33 cellular contexts compared by ENCODE assay signal in genomic region chr12:99201906-99202645, GRCh38.
"Had no signal": no experiment of that assay in that cellular context is flagged by ENCODE, and none has a peak within 500 bp of the region (broad histone marks: within the 10 kb centered on the region; RNA-seq: fewer than 3 reads in every experiment).

No MANE protein-coding gene starts in this region.

- H3K4me3 Mint-ChIP-seq: activated CD4-positive, alpha-beta memory T cell treated with anti-CD3 and anti-CD28 coated beads, Interleukin-2, amount 10 ng/mL, durations not matched to agents 7 days and 5 days; activated CD4-positive, alpha-beta T cell treated with anti-CD3 and anti-CD28 coated beads for 36 hours; activated CD4-positive, alpha-beta T cell treated with anti-CD3 and anti-CD28 coated beads, Interleukin-2, amount 10 ng/mL, durations not matched to agents 7 days and 5 days; activated CD8-positive, alpha-beta memory T cell treated with anti-CD3 and anti-CD28 coated beads, Interleukin-2, amount 10 ng/mL, durations not matched to agents 7 days and 5 days; activated CD8-positive, alpha-beta T cell treated with anti-CD3 and anti-CD28 coated beads, Interleukin-2, amount 10 ng/mL, durations not matched to agents 7 days and 5 days; activated naive CD8-positive, alpha-beta T cell treated with anti-CD3 and anti-CD28 coated beads for 36 hours; activated T-cell treated with anti-CD3 and anti-CD28 coated beads, Interleukin-2, amount 50 U/mL, for 24 hours; T-helper 1 cell treated with Interleukin-12 subunit alpha and Interleukin-12 subunit beta and Interleukin-4 antibody, amounts not matched to agents 30 μg/mL and 1 μg/mL, for 36 hours; T-helper 2 cell treated with Interferon-gamma antibody and Interleukin-4, amounts not matched to agents 5 μg/mL and 100 μg/mL, for 36 hours; WTC11 had no signal

- DNase-seq: activated CD4-positive, alpha-beta memory T cell treated with anti-CD3 and anti-CD28 coated beads, Interleukin-2, amount 10 ng/mL, durations not matched to agents 7 days and 5 days; activated CD4-positive, alpha-beta T cell treated with anti-CD3 and anti-CD28 coated beads for 1 hour; activated CD4-positive, alpha-beta T cell treated with anti-CD3 and anti-CD28 coated beads for 36 hours; activated CD4-positive, alpha-beta T cell treated with anti-CD3 and anti-CD28 coated beads for 48 hours; activated CD4-positive, alpha-beta T cell treated with anti-CD3 and anti-CD28 coated beads, Interleukin-2, amount 10 ng/mL, durations not matched to agents 7 days and 5 days; activated CD4-positive, alpha-beta T cell treated with anti-CD3 and anti-CD28 coated beads, Interleukin-2, amount 50 U/mL, for 48 hours; activated CD4-positive, CD25-positive, alpha-beta regulatory T cell; activated CD8-positive, alpha-beta memory T cell treated with anti-CD3 and anti-CD28 coated beads for 24 hours; activated CD8-positive, alpha-beta memory T cell treated with anti-CD3 and anti-CD28 coated beads, Interleukin-2, amount 10 ng/mL, durations not matched to agents 7 days and 5 days; activated CD8-positive, alpha-beta memory T cell treated with anti-CD3 and anti-CD28 coated beads, Interleukin-2, amount 50 U/mL, for 48 hours; activated CD8-positive, alpha-beta T cell treated with anti-CD3 and anti-CD28 coated beads, Interleukin-2, amount 10 ng/mL, durations not matched to agents 7 days and 5 days; activated effector memory CD4-positive, alpha-beta T cell treated with Interleukin-2 at 50 U/mL for 16 hours; activated gamma-delta T cell; activated naive CD4-positive, alpha-beta T cell treated with anti-CD3 and anti-CD28 coated beads, Interleukin-2, amount 50 U/mL, for 16 hours; activated naive CD4-positive, alpha-beta T cell treated with Interleukin-2 at 50 U/mL for 16 hours; activated naive CD8-positive, alpha-beta T cell treated with anti-CD3 and anti-CD28 coated beads for 36 hours; activated T-cell treated with anti-CD3 and anti-CD28 coated beads, Interleukin-2, amount 50 U/mL, for 24 hours; activated T-cell treated with anti-CD3 and anti-CD28 coated beads, Interleukin-2, amount 50 U/mL, for 48 hours; adrenal gland; amniotic stem cell; aorta; body of pancreas; brain microvascular endothelial cell; central memory CD4-positive, alpha-beta T cell; T-helper 2 cell; T-helper 9 cell; WERI-Rb-1 had no signal

- ATAC-seq: activated CD4-positive, alpha-beta T cell treated with anti-CD3 and anti-CD28 coated beads for 36 hours; activated CD4-positive, CD25-positive, alpha-beta regulatory T cell treated with anti-CD3 and anti-CD28 coated beads, Interleukin-2, amount 50 U/mL, for 24 hours; activated CD8-positive, alpha-beta memory T cell treated with anti-CD3 and anti-CD28 coated beads, Interleukin-2, amount 10 ng/mL, durations not matched to agents 7 days and 5 days; activated CD8-positive, alpha-beta T cell treated with anti-CD3 and anti-CD28 coated beads, Interleukin-2, amount 10 ng/mL, durations not matched to agents 7 days and 5 days; activated naive CD4-positive, alpha-beta T cell treated with anti-CD3 and anti-CD28 coated beads, Interleukin-2, amount 50 U/mL, for 72 hours; body of pancreas; WTC11 had no signal

- H3K4me1 Mint-ChIP-seq: activated CD4-positive, alpha-beta memory T cell treated with anti-CD3 and anti-CD28 coated beads, Interleukin-2, amount 10 ng/mL, durations not matched to agents 7 days and 5 days; activated CD4-positive, alpha-beta T cell treated with anti-CD3 and anti-CD28 coated beads for 36 hours; activated CD4-positive, alpha-beta T cell treated with anti-CD3 and anti-CD28 coated beads, Interleukin-2, amount 10 ng/mL, durations not matched to agents 7 days and 5 days; activated CD8-positive, alpha-beta memory T cell treated with anti-CD3 and anti-CD28 coated beads, Interleukin-2, amount 10 ng/mL, durations not matched to agents 7 days and 5 days; activated naive CD8-positive, alpha-beta T cell treated with anti-CD3 and anti-CD28 coated beads for 36 hours had no signal

- H3K9me3 Mint-ChIP-seq: activated CD4-positive, alpha-beta memory T cell treated with anti-CD3 and anti-CD28 coated beads, Interleukin-2, amount 10 ng/mL, durations not matched to agents 7 days and 5 days; activated CD4-positive, alpha-beta T cell treated with anti-CD3 and anti-CD28 coated beads, Interleukin-2, amount 10 ng/mL, durations not matched to agents 7 days and 5 days; activated naive CD8-positive, alpha-beta T cell treated with anti-CD3 and anti-CD28 coated beads for 36 hours; activated T-helper 2 cell treated with anti-CD3 and anti-CD28 coated beads, Interferon-gamma antibody, Interleukin-2, Interleukin-4, amounts not matched to agents 10 μg/mL and 5 μg/mL and 100 μg/mL, durations not matched to agents 14 hours and 24 hours and 36 hours; T-helper 1 cell treated with Interleukin-12 subunit alpha and Interleukin-12 subunit beta and Interleukin-4 antibody, amounts not matched to agents 30 μg/mL and 1 μg/mL, for 36 hours had no signal

- H3K27me3 Mint-ChIP-seq: activated CD4-positive, alpha-beta memory T cell treated with anti-CD3 and anti-CD28 coated beads, Interleukin-2, amount 10 ng/mL, durations not matched to agents 7 days and 5 days; activated CD4-positive, alpha-beta T cell treated with anti-CD3 and anti-CD28 coated beads for 36 hours; activated CD4-positive, alpha-beta T cell treated with anti-CD3 and anti-CD28 coated beads, Interleukin-2, amount 10 ng/mL, durations not matched to agents 7 days and 5 days; activated CD8-positive, alpha-beta memory T cell treated with anti-CD3 and anti-CD28 coated beads, Interleukin-2, amount 10 ng/mL, durations not matched to agents 7 days and 5 days; activated naive CD8-positive, alpha-beta T cell treated with anti-CD3 and anti-CD28 coated beads for 36 hours; activated T-cell treated with anti-CD3 and anti-CD28 coated beads, Interleukin-2, amount 50 U/mL, for 24 hours had no signal

- H3K36me3 Mint-ChIP-seq: activated CD8-positive, alpha-beta memory T cell treated with anti-CD3 and anti-CD28 coated beads, Interleukin-2, amount 10 ng/mL, durations not matched to agents 7 days and 5 days; activated naive CD4-positive, alpha-beta T cell treated with anti-CD3 and anti-CD28 coated beads, Interleukin-2, amount 50 U/mL, for 72 hours; activated naive CD8-positive, alpha-beta T cell treated with anti-CD3 and anti-CD28 coated beads for 36 hours; WTC11 had no signal

- H3K27ac Mint-ChIP-seq: activated CD4-positive, alpha-beta memory T cell treated with anti-CD3 and anti-CD28 coated beads, Interleukin-2, amount 10 ng/mL, durations not matched to agents 7 days and 5 days; activated CD4-positive, alpha-beta T cell treated with anti-CD3 and anti-CD28 coated beads for 36 hours; activated CD4-positive, alpha-beta T cell treated with anti-CD3 and anti-CD28 coated beads, Interleukin-2, amount 10 ng/mL, durations not matched to agents 7 days and 5 days; activated CD8-positive, alpha-beta memory T cell treated with anti-CD3 and anti-CD28 coated beads, Interleukin-2, amount 10 ng/mL, durations not matched to agents 7 days and 5 days; activated CD8-positive, alpha-beta T cell treated with anti-CD3 and anti-CD28 coated beads, Interleukin-2, amount 10 ng/mL, durations not matched to agents 7 days and 5 days; activated naive CD4-positive, alpha-beta T cell treated with anti-CD3 and anti-CD28 coated beads, Interleukin-2, amount 50 U/mL, for 72 hours; activated naive CD8-positive, alpha-beta T cell treated with anti-CD3 and anti-CD28 coated beads for 36 hours; activated T-cell treated with anti-CD3 and anti-CD28 coated beads, Interleukin-2, amount 50 U/mL, for 24 hours; activated T-helper 2 cell treated with anti-CD3 and anti-CD28 coated beads, Interferon-gamma antibody, Interleukin-2, Interleukin-4, amounts not matched to agents 10 μg/mL and 5 μg/mL and 100 μg/mL, durations not matched to agents 14 hours and 24 hours and 36 hours; T-helper 1 cell treated with Interleukin-12 subunit alpha and Interleukin-12 subunit beta and Interleukin-4 antibody, amounts not matched to agents 30 μg/mL and 1 μg/mL, for 36 hours; T-helper 2 cell treated with Interferon-gamma antibody and Interleukin-4, amounts not matched to agents 5 μg/mL and 100 μg/mL, for 36 hours; WTC11 had no signal
